In the genomic region with DNA sequence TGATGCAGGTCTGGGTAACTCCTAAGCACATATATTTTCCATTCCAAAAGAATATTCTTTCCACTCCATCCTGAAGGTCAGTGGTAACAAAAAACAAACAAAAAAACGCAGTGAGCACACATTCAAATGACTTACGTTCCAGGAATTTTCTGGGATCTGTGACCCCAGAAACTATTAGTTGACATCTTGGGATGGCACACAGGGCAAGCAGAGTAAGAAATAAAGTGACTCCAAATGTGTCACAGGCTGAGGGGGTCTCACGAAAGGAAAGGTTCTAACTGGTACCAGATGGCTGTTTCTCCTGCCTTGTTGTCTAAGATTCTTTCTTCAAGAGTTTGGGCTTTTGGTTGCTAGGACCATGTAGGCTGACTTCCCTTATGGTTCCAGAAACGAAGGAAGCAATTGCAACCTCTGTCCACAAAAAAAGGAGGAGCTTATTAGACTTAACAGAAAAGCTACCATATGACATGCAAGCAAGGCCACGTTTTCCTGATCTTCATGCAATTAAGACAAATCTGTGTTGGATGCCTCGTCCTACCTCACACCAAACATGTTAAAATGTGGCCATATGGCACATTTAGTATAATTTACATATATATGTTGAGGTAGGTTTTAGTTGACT, we compare ENCODE assay signal across 29 cellular contexts. TPM values are rescaled to one million over a fixed set of nuclear protein-coding genes. Genes with fewer than 3 reads are reported as not detected.
DNase-seq lines count a peak whose midpoint lies in the region; ATAC-seq, FAIRE-seq and TF ChIP-seq lines count a peak whose summit lies in the region.
"Had no signal": no experiment of that assay in that cellular context is flagged by ENCODE, and none has a peak within 500 bp of the region (broad histone marks: within the 10 kb centered on the region; RNA-seq: fewer than 3 reads in every experiment).

No MANE protein-coding gene starts in this region.

- H3K4me1 ChIP-seq in astrocyte (ENCODE audit: insufficient read depth, low read length) (peaks cover 16% of the 10 kb centered on the region), foreskin keratinocyte (peaks cover 7% of the 10 kb centered on the region), GM23338 (ENCODE audit: insufficient read depth) (no peaks in the 10 kb centered on the region), HAP-1 (no peaks in the 10 kb centered on the region)
- H3K4me1 ChIP-seq: left ventricle myocardium inferior, prostate gland, upper lobe of left lung had no signal

- H3K27me3 Mint-ChIP-seq in astrocyte (ENCODE audit: low read depth, unreplicated experiment) = peaks cover 6% of the 10 kb centered on the region
- peaks cover 4% of the 10 kb centered on the region for H3K27me3 Mint-ChIP-seq in GM23338 (ENCODE audit: insufficient read depth, low read depth, poor library complexity)
- H3K27me3 Mint-ChIP-seq: stimulated activated memory B cell treated with anti-CD40 and anti-IgM and Interleukin-4, amounts not matched to agents 10 μg/mL and 1 μg/mL and 100 μg/mL, for 72 hours had no signal

- no peak for TF ChIP-seq CTCF in AG09319 (IDR thresholded peaks at IDR 0.05; ENCODE audit: low read depth, low read length)
- no peak for TF ChIP-seq CTCF in astrocyte (IDR thresholded peaks at IDR 0.05; ENCODE audit: insufficient read depth, low read depth, low read length)
- no peak for TF ChIP-seq CTCF in foreskin keratinocyte (conservative IDR thresholded peaks at IDR 0.05)
- TF ChIP-seq CTCF in GM23338 (conservative IDR thresholded peaks at IDR 0.05; ENCODE audit: low read depth in 2 of 2) = no peak

- H3K4me2 ChIP-seq in astrocyte (ENCODE audit: low read length) (peak overlapping the region; percentile 43), GM23338 (no peak overlapping the region)

- H3K27me3 ChIP-seq in astrocyte (ENCODE audit: insufficient read depth, low read length) = no peaks in the 10 kb centered on the region
- H3K27me3 ChIP-seq in foreskin keratinocyte = no peaks in the 10 kb centered on the region
- H3K27me3 ChIP-seq in GM23338 (ENCODE audit: insufficient read depth) = no peaks in the 10 kb centered on the region
- H3K27me3 ChIP-seq in HAP-1 (ENCODE audit: low read depth) = no peaks in the 10 kb centered on the region
- H3K27me3 ChIP-seq: sigmoid colon, upper lobe of left lung had no signal

- H3K4me3 Mint-ChIP-seq in astrocyte (ENCODE audit: unreplicated experiment) = no peak overlapping the region
- no peak overlapping the region for H3K4me3 Mint-ChIP-seq in GM23338
- H3K4me3 Mint-ChIP-seq: activated CD8-positive, alpha-beta memory T cell treated with anti-CD3 and anti-CD28 coated beads, Interleukin-2, amount 10 ng/mL, durations not matched to agents 7 days and 5 days; activated naive CD4-positive, alpha-beta T cell treated with anti-CD3 and anti-CD28 coated beads, Interleukin-2, amount 10 ng/mL, durations not matched to agents 7 days and 5 days; stimulated activated memory B cell treated with anti-CD40 and anti-IgM and Interleukin-4, amounts not matched to agents 10 μg/mL and 1 μg/mL and 100 μg/mL, for 72 hours had no signal

- H3K4me1 Mint-ChIP-seq in astrocyte (ENCODE audit: low read depth, unreplicated experiment) (peaks cover 10% of the 10 kb centered on the region), GM23338 (no peaks in the 10 kb centered on the region)
- H3K4me1 Mint-ChIP-seq: activated naive CD4-positive, alpha-beta T cell treated with anti-CD3 and anti-CD28 coated beads, Interleukin-2, amount 10 ng/mL, durations not matched to agents 7 days and 5 days had no signal

- H3K79me2 ChIP-seq in astrocyte (ENCODE audit: insufficient read depth, low read length) (no peaks in the 10 kb centered on the region), GM23338 (replicated peaks; ENCODE audit: insufficient read depth) (no peaks in the 10 kb centered on the region)

- peak overlapping the region; percentile 60 for H3K9ac ChIP-seq in astrocyte (ENCODE audit: low read length)

- no peaks in the 10 kb centered on the region for H3K36me3 ChIP-seq in astrocyte (ENCODE audit: insufficient read depth, low read length)
- H3K36me3 ChIP-seq in GM23338 (ENCODE audit: insufficient read depth) = no peaks in the 10 kb centered on the region
- H3K36me3 ChIP-seq in HAP-1 (replicated peaks) = no peaks in the 10 kb centered on the region
- H3K36me3 ChIP-seq: left ventricle myocardium inferior, prostate gland, sigmoid colon, upper lobe of left lung, WERI-Rb-1 had no signal

- DNase-seq in AG09319 (ENCODE audit: extremely low read depth, low read depth) (peak; percentile 76), HCEC 1CT (peak; percentile 68), astrocyte (ENCODE audit: low read depth) (no peak), foreskin keratinocyte (no peak), NCI-H1436 (lab: John Stamatoyannopoulos, UW) (no peak), GM23338 (ENCODE audit: low spot score) (no peak), HAP-1 (ENCODE audit: low spot score in 2 of 2) (no peak)
- DNase-seq: activated CD8-positive, alpha-beta memory T cell treated with anti-CD3 and anti-CD28 coated beads, Interleukin-2, amount 10 ng/mL, durations not matched to agents 7 days and 5 days; activated naive CD4-positive, alpha-beta T cell treated with anti-CD3 and anti-CD28 coated beads, Interleukin-2, amount 10 ng/mL, durations not matched to agents 7 days and 5 days; activated T-cell treated with anti-CD3 and anti-CD28 coated beads, Interleukin-2, amount 50 U/mL, for 72 hours; anterior cingulate cortex; effector CD8-positive, alpha-beta T cell; KBM-7; left ventricle myocardium inferior; MM.1S; NCI-H1436 treated with DMSO at 0.1 percent for 48 hours; NCI-H345; NCI-H748 treated with DMSO at 0.1 percent for 48 hours; sigmoid colon; stimulated activated CD4-positive, alpha-beta T cell treated with anti-CD3 and anti-CD28 coated beads, Interleukin-4, amount 100 ng/mL, for 4 hours; substantia nigra; T-helper 9 cell; upper lobe of left lung; WERI-Rb-1 had no signal

- no peak for ATAC-seq in foreskin keratinocyte
- ATAC-seq in GM23338 = no peak
- ATAC-seq: stimulated activated memory B cell treated with anti-CD40 and anti-IgM and Interleukin-4, amounts not matched to agents 10 μg/mL and 1 μg/mL and 100 μg/mL, for 72 hours had no signal

- in situ Hi-C loops in HAP-1 (cut with MboI; ENCODE audit: low sequenced_read_pairs) = no loop called here

- H3K4me3 ChIP-seq in astrocyte (ENCODE audit: insufficient read depth, low read depth, low read length) (no peak overlapping the region), GM23338 (no peak overlapping the region), HAP-1 (no peak overlapping the region)
- H3K4me3 ChIP-seq: left ventricle myocardium inferior, prostate gland, sigmoid colon, upper lobe of left lung had no signal

- H3K9me3 Mint-ChIP-seq in astrocyte (ENCODE audit: unreplicated experiment) = peaks cover 2% of the 10 kb centered on the region
- peaks cover 46% of the 10 kb centered on the region for H3K9me3 Mint-ChIP-seq in GM23338

- H3K9me3 ChIP-seq in astrocyte (ENCODE audit: insufficient read depth, low read depth, low read length) (no peaks in the 10 kb centered on the region), HAP-1 (no peaks in the 10 kb centered on the region)
- H3K9me3 ChIP-seq: prostate gland, sigmoid colon, upper lobe of left lung had no signal

- peak; percentile 29 for FAIRE-seq in astrocyte (lab: Jason Lieb, UNC)
- FAIRE-seq: colon, islet of Langerhans had no signal

- H3K27ac ChIP-seq in astrocyte (ENCODE audit: low read depth, low read length) = peak overlapping the region; percentile 89
- peak overlapping the region; percentile 34 for H3K27ac ChIP-seq in foreskin keratinocyte
- H3K27ac ChIP-seq in GM23338 (ENCODE audit: low read depth) = no peak overlapping the region
- H3K27ac ChIP-seq: left ventricle myocardium inferior, prostate gland, RWPE1, upper lobe of left lung, WERI-Rb-1 had no signal

- no peaks in the 10 kb centered on the region for H3F3A ChIP-seq in GM23338 (replicated peaks; ENCODE audit: low read depth)

- no peak overlapping the region for H2AFZ ChIP-seq in astrocyte (ENCODE audit: low read depth, low read length)
- H2AFZ ChIP-seq in GM23338 = no peak overlapping the region

- no peak overlapping the region for H3K27ac Mint-ChIP-seq in astrocyte (ENCODE audit: unreplicated experiment)
- no peak overlapping the region for H3K27ac Mint-ChIP-seq in GM23338
- H3K27ac Mint-ChIP-seq: activated naive CD4-positive, alpha-beta T cell treated with anti-CD3 and anti-CD28 coated beads, Interleukin-2, amount 10 ng/mL, durations not matched to agents 7 days and 5 days had no signal

- no peaks in the 10 kb centered on the region for H3K9me2 ChIP-seq in GM23338 (ENCODE audit: insufficient read depth)

- H3K36me3 Mint-ChIP-seq in astrocyte (ENCODE audit: low read depth, unreplicated experiment) (no peaks in the 10 kb centered on the region), GM23338 (ENCODE audit: low read depth) (peaks cover 4% of the 10 kb centered on the region; the same call in 1 of the 3 replicates)
- H3K36me3 Mint-ChIP-seq: activated naive CD4-positive, alpha-beta T cell treated with anti-CD3 and anti-CD28 coated beads, Interleukin-2, amount 10 ng/mL, durations not matched to agents 7 days and 5 days; stimulated activated memory B cell treated with anti-CD40 and anti-IgM and Interleukin-4, amounts not matched to agents 10 μg/mL and 1 μg/mL and 100 μg/mL, for 72 hours had no signal

- H4K20me1 ChIP-seq in astrocyte (ENCODE audit: insufficient read depth, low read length) (no peaks in the 10 kb centered on the region), GM23338 (replicated peaks; ENCODE audit: insufficient read depth) (no peaks in the 10 kb centered on the region)

TF ChIP-seq in GM23338, 12 proteins besides CTCF, POLR2A, EP300 and RAD21 (continues in another document):
- TF ChIP-seq JUNB (IDR thresholded peaks at IDR 0.05; ENCODE audit: unreplicated experiment) (no peak), NANOG (IDR thresholded peaks at IDR 0.05; ENCODE audit: borderline replicate concordance) (no peak), ZNF114 (CRISPR knock-in tag; IDR thresholded peaks at IDR 0.05) (no peak)

RNA-seq across cellular contexts. Expression of a gene that starts 32.7 kb away (rescaled TPM):
- total RNA-seq in astrocyte (0.23 and 0.41 TPM in 2 replicates), foreskin keratinocyte (1.4 and 3.4 TPM in 2 replicates)
- polyA plus RNA-seq in foreskin keratinocyte (1.1 and 2.7 TPM in 2 replicates), GM23338 (2016; fragmentation: Nextera tagmentation; extraction: Ambion mirVana) (0.10 and 0.48 TPM in 2 replicates)
- total RNA-seq in GM23338 (2014; rRNA removed; shearing (Covaris generic)) = 1.0 and 1.3 TPM in 2 replicates

Comparison
In these comparisons a context has a peak if more than half of its experiments do, and no peak if none do; other contexts are left out.
1. DNase-seq: peak in AG09319 (single experiment) and HCEC 1CT (single experiment); none in astrocyte (single experiment), foreskin keratinocyte (0 of 2), NCI-H1436 (single experiment), GM23338 (single experiment) and HAP-1 (0 of 2).